Comparison of ENCODE assay signal across 26 cellular contexts in the genomic region with DNA sequence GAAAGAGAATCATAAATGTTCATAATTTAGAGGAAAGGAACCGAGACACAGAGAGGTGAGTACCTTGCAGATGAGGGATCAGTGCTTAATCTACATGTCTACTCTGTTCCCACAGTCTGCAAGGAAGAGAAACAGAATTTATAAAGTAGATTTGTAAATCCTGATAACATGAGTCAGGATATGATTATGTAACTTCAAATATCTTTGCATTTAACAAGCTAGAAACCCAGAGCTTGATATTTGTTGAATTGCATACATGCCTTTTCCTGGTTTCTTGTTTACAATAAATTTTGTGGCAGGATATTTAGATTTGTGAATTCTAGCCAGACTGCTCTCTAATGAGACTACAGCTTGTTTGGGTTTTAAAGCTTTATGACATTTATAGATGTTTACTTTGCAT.
DNase-seq lines count a peak whose midpoint lies in the region; ATAC-seq and TF ChIP-seq lines count a peak whose summit lies in the region.
"Had no signal": no experiment of that assay in that cellular context is flagged by ENCODE, and none has a peak within 500 bp of the region (broad histone marks: within the 10 kb centered on the region; RNA-seq: fewer than 3 reads in every experiment).

No MANE protein-coding gene starts in this region.

- no peaks in the 10 kb centered on the region for H3K36me3 ChIP-seq in gastroesophageal sphincter
- H3K36me3 ChIP-seq: ovary, stomach, uterus, WERI-Rb-1 had no signal

- H3K27me3 Mint-ChIP-seq in stimulated activated memory B cell treated with anti-CD40 and anti-IgM and Interleukin-4, amounts not matched to agents 10 μg/mL and 1 μg/mL and 100 μg/mL, for 72 hours = no peaks in the 10 kb centered on the region
- H3K27me3 Mint-ChIP-seq in CD14-positive monocyte (ENCODE audit: low read depth in 3 of 3) = no peaks in the 10 kb centered on the region
- H3K27me3 Mint-ChIP-seq: memory B cell had no signal

- H3K9me3 Mint-ChIP-seq in stimulated activated memory B cell treated with anti-CD40 and anti-IgM and Interleukin-4, amounts not matched to agents 10 μg/mL and 1 μg/mL and 100 μg/mL, for 72 hours = no peaks in the 10 kb centered on the region
- no peaks in the 10 kb centered on the region for H3K9me3 Mint-ChIP-seq in CD14-positive monocyte
- H3K9me3 Mint-ChIP-seq: CD8-positive, alpha-beta T cell; memory B cell; naive thymus-derived CD8-positive, alpha-beta T cell had no signal

- no peaks in the 10 kb centered on the region for H3K4me1 Mint-ChIP-seq in stimulated activated memory B cell treated with anti-CD40 and anti-IgM and Interleukin-4, amounts not matched to agents 10 μg/mL and 1 μg/mL and 100 μg/mL, for 72 hours
- no peaks in the 10 kb centered on the region for H3K4me1 Mint-ChIP-seq in CD14-positive monocyte
- H3K4me1 Mint-ChIP-seq: memory B cell; naive thymus-derived CD8-positive, alpha-beta T cell had no signal

- H3K27ac Mint-ChIP-seq in stimulated activated memory B cell treated with anti-CD40 and anti-IgM and Interleukin-4, amounts not matched to agents 10 μg/mL and 1 μg/mL and 100 μg/mL, for 72 hours = no peak overlapping the region
- H3K27ac Mint-ChIP-seq in CD14-positive monocyte = no peak overlapping the region
- H3K27ac Mint-ChIP-seq: CD8-positive, alpha-beta T cell; memory B cell; naive thymus-derived CD8-positive, alpha-beta T cell had no signal

- DNase-seq in AG08395 (ENCODE audit: low spot score) = peak; percentile 10
- DNase-seq in HS-5 (ENCODE audit: low read depth) = peak; percentile 14
- DNase-seq in amniotic epithelial cell (ENCODE audit: low read depth) = peak; percentile 84
- no peak for DNase-seq in NCI-H526 treated with DMSO at 0.1 percent for 48 hours (lab: John Stamatoyannopoulos, UW)
- DNase-seq in CD14-positive monocyte (ENCODE audit: low spot score) = no peak
- no peak for DNase-seq in NCI-H2171 treated with DMSO at 0.1 percent for 48 hours (lab: John Stamatoyannopoulos, UW)
- DNase-seq: activated CD4-positive, alpha-beta T cell treated with anti-CD3 and anti-CD28 coated beads, Interleukin-2, amount 50 U/mL, for 4 hours; aorta; CD8-positive, alpha-beta T cell; effector CD8-positive, alpha-beta T cell; kidney glomerular epithelial cell; naive thymus-derived CD8-positive, alpha-beta T cell; NCI-H1092; NCI-H2029 treated with DMSO at 0.1 percent for 48 hours; NCI-H510A treated with DMSO at 0.1 percent for 48 hours; ovary; SIG-M5; stimulated activated CD4-positive, alpha-beta T cell treated with anti-CD3 and anti-CD28 coated beads, Interleukin-2, amount 100 ng/mL, for 24 hours; stomach; T-helper 2 cell; uterus; WERI-Rb-1 had no signal

- peaks cover 6 to 72% (median 13%) of the 10 kb centered on the region in 3 donors for H3K4me1 ChIP-seq in gastroesophageal sphincter
- H3K4me1 ChIP-seq: uterus had no signal

- ATAC-seq in gastroesophageal sphincter = no peak
- ATAC-seq in stimulated activated memory B cell treated with anti-CD40 and anti-IgM and Interleukin-4, amounts not matched to agents 10 μg/mL and 1 μg/mL and 100 μg/mL, for 72 hours = no peak
- ATAC-seq: CD8-positive, alpha-beta T cell; naive thymus-derived CD8-positive, alpha-beta T cell had no signal

- intact Hi-C loops in CD14-positive monocyte (cut with micrococcal nuclease) = no loop called here

- TF ChIP-seq CTCF in gastroesophageal sphincter (IDR thresholded peaks at IDR 0.05) = no peak
- TF ChIP-seq CTCF in CD14-positive monocyte (IDR thresholded peaks at IDR 0.05) = no peak

- WGBS in gastroesophageal sphincter (ENCODE audit: low coverage in 1 of 2), 2 donors = 54 to 71% methylated on average over 1 of the region's 1 CpG

- no peaks in the 10 kb centered on the region for H3K27me3 ChIP-seq in gastroesophageal sphincter
- H3K27me3 ChIP-seq: ovary, stomach, uterus had no signal

- no peak overlapping the region for H3K4me3 Mint-ChIP-seq in stimulated activated memory B cell treated with anti-CD40 and anti-IgM and Interleukin-4, amounts not matched to agents 10 μg/mL and 1 μg/mL and 100 μg/mL, for 72 hours
- H3K4me3 Mint-ChIP-seq in CD14-positive monocyte = no peak overlapping the region
- H3K4me3 Mint-ChIP-seq: CD8-positive, alpha-beta T cell; memory B cell; naive thymus-derived CD8-positive, alpha-beta T cell had no signal

- peak overlapping the region; percentile 23 to 70 (median 64) for H3K27ac ChIP-seq in gastroesophageal sphincter
- H3K27ac ChIP-seq: KMS-11, ovary, stomach, WERI-Rb-1 had no signal

- H3K9me3 ChIP-seq in gastroesophageal sphincter = no peaks in the 10 kb centered on the region
- H3K9me3 ChIP-seq: ovary, stomach, uterus had no signal

- no peak overlapping the region for H3K4me3 ChIP-seq in gastroesophageal sphincter
- H3K4me3 ChIP-seq: ovary, stomach, uterus had no signal

- H3K36me3 Mint-ChIP-seq in stimulated activated memory B cell treated with anti-CD40 and anti-IgM and Interleukin-4, amounts not matched to agents 10 μg/mL and 1 μg/mL and 100 μg/mL, for 72 hours = no peaks in the 10 kb centered on the region
- no peaks in the 10 kb centered on the region for H3K36me3 Mint-ChIP-seq in CD14-positive monocyte
- H3K36me3 Mint-ChIP-seq: CD8-positive, alpha-beta T cell; memory B cell; naive thymus-derived CD8-positive, alpha-beta T cell had no signal

- TF ChIP-seq POLR2A in gastroesophageal sphincter (IDR thresholded peaks at IDR 0.05) = no peak

- no peak for TF ChIP-seq EP300 in gastroesophageal sphincter (IDR thresholded peaks at IDR 0.05)

Comparison
In these comparisons a context has a peak if more than half of its experiments do, and no peak if none do; other contexts are left out.
1. DNase-seq: peak in AG08395 (single experiment), HS-5 (single experiment) and amniotic epithelial cell (single experiment); none in NCI-H526 treated with DMSO at 0.1 percent for 48 hours (single experiment), CD14-positive monocyte (single experiment) and NCI-H2171 treated with DMSO at 0.1 percent for 48 hours (single experiment).